ENCODE assay signal across 18 cellular contexts in genomic region chr10:62182595-62182994, GRCh38.
DNase-seq lines count a peak whose midpoint lies in the region; ATAC-seq and FAIRE-seq lines count a peak whose summit lies in the region.
"Had no signal": no experiment of that assay in that cellular context is flagged by ENCODE, and none has a peak within 500 bp of the region (broad histone marks: within the 10 kb centered on the region; RNA-seq: fewer than 3 reads in every experiment).

No MANE protein-coding gene starts in this region.

- peak overlapping the region; percentile 92 for H3K27ac Mint-ChIP-seq in activated T-cell treated with anti-CD3 and anti-CD28 coated beads, Interleukin-2, amount 50 U/mL, for 72 hours
- H3K27ac Mint-ChIP-seq in T-helper 1 cell treated with Interleukin-12 subunit alpha and Interleukin-12 subunit beta and Interleukin-4 antibody, amounts not matched to agents 30 μg/mL and 1 μg/mL, for 36 hours, result peak overlapping the region; percentile 81
- peak overlapping the region; percentile 91 for H3K27ac Mint-ChIP-seq in activated naive CD8-positive, alpha-beta T cell treated with anti-CD3 and anti-CD28 coated beads for 36 hours
- peak overlapping the region; percentile 39 for H3K27ac Mint-ChIP-seq in stimulated activated effector memory CD8-positive, alpha-beta T cell treated with anti-CD3 and anti-CD28 coated beads, Interleukin-12 subunit alpha, Interleukin-12 subunit beta, amount 100 ng/mL, for 72 hours

- H3K4me3 Mint-ChIP-seq in activated T-cell treated with anti-CD3 and anti-CD28 coated beads, Interleukin-2, amount 50 U/mL, for 72 hours, result peak overlapping the region; percentile 16 to 68
- peak overlapping the region; percentile 17 for H3K4me3 Mint-ChIP-seq in T-helper 1 cell treated with Interleukin-12 subunit alpha and Interleukin-12 subunit beta and Interleukin-4 antibody, amounts not matched to agents 30 μg/mL and 1 μg/mL, for 36 hours
- H3K4me3 Mint-ChIP-seq in activated naive CD8-positive, alpha-beta T cell treated with anti-CD3 and anti-CD28 coated beads for 36 hours, result no peak overlapping the region
- no peak overlapping the region for H3K4me3 Mint-ChIP-seq in stimulated activated effector memory CD8-positive, alpha-beta T cell treated with anti-CD3 and anti-CD28 coated beads, Interleukin-12 subunit alpha, Interleukin-12 subunit beta, amount 100 ng/mL, for 72 hours

- peaks cover 11 to 12% of the 10 kb centered on the region in 2 donors for H3K9me3 Mint-ChIP-seq in activated T-cell treated with anti-CD3 and anti-CD28 coated beads, Interleukin-2, amount 50 U/mL, for 72 hours
- H3K9me3 Mint-ChIP-seq in T-helper 1 cell treated with Interleukin-12 subunit alpha and Interleukin-12 subunit beta and Interleukin-4 antibody, amounts not matched to agents 30 μg/mL and 1 μg/mL, for 36 hours, result peaks cover 20% of the 10 kb centered on the region
- H3K9me3 Mint-ChIP-seq in activated naive CD8-positive, alpha-beta T cell treated with anti-CD3 and anti-CD28 coated beads for 36 hours, result peaks cover 42% of the 10 kb centered on the region
- H3K9me3 Mint-ChIP-seq in stimulated activated effector memory CD8-positive, alpha-beta T cell treated with anti-CD3 and anti-CD28 coated beads, Interleukin-12 subunit alpha, Interleukin-12 subunit beta, amount 100 ng/mL, for 72 hours, result peaks cover 4% of the 10 kb centered on the region

- no peaks in the 10 kb centered on the region for H3K27me3 Mint-ChIP-seq in activated T-cell treated with anti-CD3 and anti-CD28 coated beads, Interleukin-2, amount 50 U/mL, for 72 hours (ENCODE audit: low read depth)
- no peaks in the 10 kb centered on the region for H3K27me3 Mint-ChIP-seq in T-helper 1 cell treated with Interleukin-12 subunit alpha and Interleukin-12 subunit beta and Interleukin-4 antibody, amounts not matched to agents 30 μg/mL and 1 μg/mL, for 36 hours (ENCODE audit: low read depth)
- no peaks in the 10 kb centered on the region for H3K27me3 Mint-ChIP-seq in activated naive CD8-positive, alpha-beta T cell treated with anti-CD3 and anti-CD28 coated beads for 36 hours

- H3K36me3 Mint-ChIP-seq in activated T-cell treated with anti-CD3 and anti-CD28 coated beads, Interleukin-2, amount 50 U/mL, for 72 hours (ENCODE audit: insufficient read depth in 2 of 2), result peaks cover 19 to 29% of the 10 kb centered on the region in 2 donors
- H3K36me3 Mint-ChIP-seq in T-helper 1 cell treated with Interleukin-12 subunit alpha and Interleukin-12 subunit beta and Interleukin-4 antibody, amounts not matched to agents 30 μg/mL and 1 μg/mL, for 36 hours (ENCODE audit: low read depth), result peaks cover 37% of the 10 kb centered on the region
- H3K36me3 Mint-ChIP-seq in activated naive CD8-positive, alpha-beta T cell treated with anti-CD3 and anti-CD28 coated beads for 36 hours, result peaks cover 55% of the 10 kb centered on the region
- peaks cover 6% of the 10 kb centered on the region for H3K36me3 Mint-ChIP-seq in stimulated activated effector memory CD8-positive, alpha-beta T cell treated with anti-CD3 and anti-CD28 coated beads, Interleukin-12 subunit alpha, Interleukin-12 subunit beta, amount 100 ng/mL, for 72 hours

- no peak for FAIRE-seq in urothelium cell line (lab: Jason Lieb, UNC)
- FAIRE-seq: bronchial epithelial cell had no signal

- no peak for DNase-seq in activated T-cell treated with anti-CD3 and anti-CD28 coated beads, Interleukin-2, amount 50 U/mL, for 72 hours
- no peak for DNase-seq in activated T-cell treated with anti-CD3 and anti-CD28 coated beads for 4 hours
- no peak for DNase-seq in activated naive CD8-positive, alpha-beta T cell treated with anti-CD3 and anti-CD28 coated beads for 36 hours
- no peak for DNase-seq in stimulated activated effector memory CD8-positive, alpha-beta T cell treated with anti-CD3 and anti-CD28 coated beads, Interleukin-12 subunit alpha, Interleukin-12 subunit beta, amount 100 ng/mL, for 72 hours (ENCODE audit: low spot score in 2 of 2)
- DNase-seq in HuH-7.5 (ENCODE audit: low spot score), result no peak
- no peak for DNase-seq in urothelium cell line (ENCODE audit: low spot score)
- DNase-seq: ACHN, amygdala, colonic mucosa, foreskin melanocyte, left cardiac atrium, mammary epithelial cell, NCI-H226, NCI-H748 treated with DMSO at 0.1 percent for 48 hours, RPMI8226 had no signal

- peaks cover 84% of the 10 kb centered on the region for H3K4me1 Mint-ChIP-seq in activated T-cell treated with anti-CD3 and anti-CD28 coated beads, Interleukin-2, amount 50 U/mL, for 72 hours (ENCODE audit: low read depth)
- peaks cover 70% of the 10 kb centered on the region for H3K4me1 Mint-ChIP-seq in T-helper 1 cell treated with Interleukin-12 subunit alpha and Interleukin-12 subunit beta and Interleukin-4 antibody, amounts not matched to agents 30 μg/mL and 1 μg/mL, for 36 hours (ENCODE audit: low read depth)
- H3K4me1 Mint-ChIP-seq in activated naive CD8-positive, alpha-beta T cell treated with anti-CD3 and anti-CD28 coated beads for 36 hours, result peaks cover 75% of the 10 kb centered on the region
- peaks cover 54% of the 10 kb centered on the region for H3K4me1 Mint-ChIP-seq in stimulated activated effector memory CD8-positive, alpha-beta T cell treated with anti-CD3 and anti-CD28 coated beads, Interleukin-12 subunit alpha, Interleukin-12 subunit beta, amount 100 ng/mL, for 72 hours

- no peak for ATAC-seq in activated T-cell treated with anti-CD3 and anti-CD28 coated beads, Interleukin-2, amount 50 U/mL, for 72 hours (replicated peaks in 1 of 2)
- ATAC-seq in stimulated activated effector memory CD8-positive, alpha-beta T cell treated with anti-CD3 and anti-CD28 coated beads, Interleukin-12 subunit alpha, Interleukin-12 subunit beta, amount 100 ng/mL, for 72 hours, result no peak
- ATAC-seq in GM18873 (IDR thresholded peaks at IDR 0.05; ENCODE audit: low FRiP score, unreplicated experiment), result no peak
- ATAC-seq: left cardiac atrium had no signal

Comparison
In these comparisons a context has a peak if more than half of its experiments do, and no peak if none do; other contexts are left out.
1. H3K27ac Mint-ChIP-seq: peak in every context shown above with its lines; median percentile 92 in activated T-cell treated with anti-CD3 and anti-CD28 coated beads, Interleukin-2, amount 50 U/mL, for 72 hours; 91 in activated naive CD8-positive, alpha-beta T cell treated with anti-CD3 and anti-CD28 coated beads for 36 hours; 81 in T-helper 1 cell treated with Interleukin-12 subunit alpha and Interleukin-12 subunit beta and Interleukin-4 antibody, amounts not matched to agents 30 μg/mL and 1 μg/mL, for 36 hours; 39 in stimulated activated effector memory CD8-positive, alpha-beta T cell treated with anti-CD3 and anti-CD28 coated beads, Interleukin-12 subunit alpha, Interleukin-12 subunit beta, amount 100 ng/mL, for 72 hours.
2. H3K4me3 Mint-ChIP-seq: peak in activated T-cell treated with anti-CD3 and anti-CD28 coated beads, Interleukin-2, amount 50 U/mL, for 72 hours (2 of 2) and T-helper 1 cell treated with Interleukin-12 subunit alpha and Interleukin-12 subunit beta and Interleukin-4 antibody, amounts not matched to agents 30 μg/mL and 1 μg/mL, for 36 hours (single experiment); none in activated naive CD8-positive, alpha-beta T cell treated with anti-CD3 and anti-CD28 coated beads for 36 hours (single experiment) and stimulated activated effector memory CD8-positive, alpha-beta T cell treated with anti-CD3 and anti-CD28 coated beads, Interleukin-12 subunit alpha, Interleukin-12 subunit beta, amount 100 ng/mL, for 72 hours (single experiment).